22 cellular contexts compared by ENCODE assay signal in genomic region chr5:64895748-64896147, GRCh38.
DNase-seq lines count a peak whose midpoint lies in the region; ATAC-seq, FAIRE-seq and TF ChIP-seq lines count a peak whose summit lies in the region.
"Had no signal": no experiment of that assay in that cellular context is flagged by ENCODE, and none has a peak within 500 bp of the region (broad histone marks: within the 10 kb centered on the region; RNA-seq: fewer than 3 reads in every experiment).

No MANE protein-coding gene starts in this region.

- no peaks in the 10 kb centered on the region for H3K36me3 ChIP-seq in GM23338 (ENCODE audit: insufficient read depth)

- no peaks in the 10 kb centered on the region for H3K9me2 ChIP-seq in GM23338 (ENCODE audit: insufficient read depth)

- no peaks in the 10 kb centered on the region for H3K27me3 ChIP-seq in GM23338 (ENCODE audit: insufficient read depth)
- H3K27me3 ChIP-seq: BLaER1 treated with 17β-estradiol and CSF1 and Interleukin-3, amounts not matched to agents 10 nM and 100 nM had no signal

- H3K4me3 ChIP-seq in GM23338 = no peak overlapping the region
- H3K4me3 ChIP-seq: BLaER1 treated with 17β-estradiol and CSF1 and Interleukin-3, amounts not matched to agents 10 nM and 100 nM; GM12878 had no signal

- no peaks in the 10 kb centered on the region for H3F3A ChIP-seq in GM23338 (replicated peaks; ENCODE audit: low read depth)

- no peak overlapping the region for H2AFZ ChIP-seq in GM23338

- H3K27ac ChIP-seq in GM23338 (ENCODE audit: low read depth) = no peak overlapping the region
- H3K27ac ChIP-seq: BLaER1 treated with 17β-estradiol and CSF1 and Interleukin-3, amounts not matched to agents 10 nM and 100 nM; C4-2B had no signal

- H3K4me3 Mint-ChIP-seq in GM23338 = no peak overlapping the region
- H3K4me3 Mint-ChIP-seq in immature natural killer cell = no peak overlapping the region
- H3K4me3 Mint-ChIP-seq: B cell; CD4-positive, alpha-beta T cell; CD8-positive, alpha-beta T cell had no signal

- FAIRE-seq in G401.6 (lab: Jason Lieb, UNC) = peak; percentile 6
- FAIRE-seq: D721Med, GM12878, GM12892, GM18507 had no signal

- H3K9me3 Mint-ChIP-seq in GM23338 (no peaks in the 10 kb centered on the region), immature natural killer cell (peaks cover 0 to 2% (median 0%) of the 10 kb centered on the region in 6 donors)

- no peaks in the 10 kb centered on the region for H3K4me1 ChIP-seq in GM23338 (ENCODE audit: insufficient read depth)
- H3K4me1 ChIP-seq: BLaER1 treated with 17β-estradiol and CSF1 and Interleukin-3, amounts not matched to agents 10 nM and 100 nM; Caco-2 had no signal

- H3K27me3 Mint-ChIP-seq in GM23338 (ENCODE audit: insufficient read depth, low read depth, poor library complexity) (no peaks in the 10 kb centered on the region), immature natural killer cell (ENCODE audit: low read depth in 3 of 3) (peaks cover 0 to 3% (median 0%) of the 10 kb centered on the region in 3 donors)
- H3K27me3 Mint-ChIP-seq: B cell; CD4-positive, alpha-beta T cell had no signal

- DNase-seq in GM23338 (ENCODE audit: low spot score) (no peak), left lobe of liver (ENCODE audit: low spot score) (no peak), AG08395 (ENCODE audit: low spot score) (no peak), immature natural killer cell (no peak), NCI-H446 (lab: John Stamatoyannopoulos, UW) (no peak)
- DNase-seq: 8988T; ACHN; AML-193; Caco-2; Calu3; CD4-positive, alpha-beta T cell; CD8-positive, alpha-beta T cell; DMS79 treated with DMSO at 0.1 percent for 48 hours; GDM1 had no signal

- H3K4me2 ChIP-seq in GM23338 = no peak overlapping the region; the same call in 1 of the 2 replicates
- H3K4me2 ChIP-seq: BLaER1 treated with 17β-estradiol and CSF1 and Interleukin-3, amounts not matched to agents 10 nM and 100 nM had no signal

- ATAC-seq in GM23338 (no peak), left lobe of liver (peak; percentile 65)
- ATAC-seq: CD8-positive, alpha-beta T cell; GM12878 had no signal

- H3K79me2 ChIP-seq in GM23338 (replicated peaks; ENCODE audit: insufficient read depth) = no peaks in the 10 kb centered on the region

- H3K4me1 Mint-ChIP-seq in GM23338 (peaks cover 8% of the 10 kb centered on the region; the same call in 2 of the 3 replicates), immature natural killer cell (no peaks in the 10 kb centered on the region)
- H3K4me1 Mint-ChIP-seq: B cell had no signal

- peak overlapping the region; percentile 45; the same call in 1 of the 2 replicates for H3K27ac Mint-ChIP-seq in GM23338
- no peak overlapping the region for H3K27ac Mint-ChIP-seq in immature natural killer cell
- H3K27ac Mint-ChIP-seq: B cell; CD4-positive, alpha-beta T cell; CD8-positive, alpha-beta T cell had no signal

- H3K36me3 Mint-ChIP-seq in GM23338 (ENCODE audit: low read depth) (peaks cover 28% of the 10 kb centered on the region), immature natural killer cell (peaks cover 28 to 49% (median 40%) of the 10 kb centered on the region in 3 donors)

- no peak for TF ChIP-seq CTCF in GM23338 (conservative IDR thresholded peaks at IDR 0.05; ENCODE audit: low read depth in 2 of 2)

- no peaks in the 10 kb centered on the region for H4K20me1 ChIP-seq in GM23338 (replicated peaks; ENCODE audit: insufficient read depth)
- H4K20me1 ChIP-seq: BLaER1 treated with 17β-estradiol and CSF1 and Interleukin-3, amounts not matched to agents 10 nM and 100 nM had no signal

TF ChIP-seq in GM23338, 12 proteins besides CTCF, POLR2A, EP300 and RAD21 (continues in another document):
- TF ChIP-seq ZNF462 (CRISPR knock-in tag; IDR thresholded peaks at IDR 0.05) (no peak), EZH2phosphoT487 (IDR thresholded peaks at IDR 0.05; ENCODE audit: unreplicated experiment) (no peak), REST (IDR thresholded peaks at IDR 0.05; ENCODE audit: unreplicated experiment) (no peak)
